In genomic region chr9:114348906-114349482, GRCh38 we compare ENCODE assay signal across 8 cellular contexts. TPM values are rescaled to one million over a fixed set of nuclear protein-coding genes. Genes with fewer than 3 reads are reported as not detected.
A peak's percentile ranks its signal among the peaks of the same experiment; 100 is the strongest.
DNase-seq lines count a peak whose midpoint lies in the region; ATAC-seq and TF ChIP-seq lines count a peak whose summit lies in the region.

No MANE protein-coding gene starts in this region.

- no peaks in the 10 kb centered on the region for H3K27me3 ChIP-seq in CD8-positive, alpha-beta memory T cell (ENCODE audit: insufficient read depth, low read length, poor library complexity, severe bottlenecking)

- H3K9me3 ChIP-seq in CD8-positive, alpha-beta memory T cell (ENCODE audit: low read length): no peaks in the 10 kb centered on the region

- H3K27ac Mint-ChIP-seq in CD8-positive, alpha-beta memory T cell: peak overlapping the region; percentile 82 to 97 (median 92)
- H3K27ac Mint-ChIP-seq in activated naive CD8-positive, alpha-beta T cell treated with anti-CD3 and anti-CD28 coated beads, Interleukin-2, amount 10 ng/mL, durations not matched to agents 7 days and 5 days: peak overlapping the region; percentile 95

- ATAC-seq in GM19467 (IDR thresholded peaks at IDR 0.05; ENCODE audit: unreplicated experiment): peak; percentile 88
- ATAC-seq in HG03521 (IDR thresholded peaks at IDR 0.05; ENCODE audit: unreplicated experiment): peak; percentile 73
- peak; percentile 95 for ATAC-seq in SK-N-SH treated with all-trans-retinoic acid at 6 μM for 48 hours
- peak; percentile 77 for ATAC-seq in activated naive CD8-positive, alpha-beta T cell treated with anti-CD3 and anti-CD28 coated beads, Interleukin-2, amount 10 ng/mL, durations not matched to agents 7 days and 5 days (ENCODE audit: low read depth)

- peaks cover 41% of the 10 kb centered on the region for H3K4me1 ChIP-seq in CD8-positive, alpha-beta memory T cell (ENCODE audit: insufficient read depth, low read length)

- H3K36me3 ChIP-seq in CD8-positive, alpha-beta memory T cell (ENCODE audit: insufficient read depth, low read length): peaks cover 79% of the 10 kb centered on the region

- peaks cover 0 to 2% of the 10 kb centered on the region in 2 donors for H3K27me3 Mint-ChIP-seq in CD8-positive, alpha-beta memory T cell
- H3K27me3 Mint-ChIP-seq in activated naive CD8-positive, alpha-beta T cell treated with anti-CD3 and anti-CD28 coated beads, Interleukin-2, amount 10 ng/mL, durations not matched to agents 7 days and 5 days: no peaks in the 10 kb centered on the region

- no peak overlapping the region for H3K4me3 ChIP-seq in CD8-positive, alpha-beta memory T cell (ENCODE audit: low read length)

- no peaks in the 10 kb centered on the region for H3K9me3 Mint-ChIP-seq in CD8-positive, alpha-beta memory T cell
- H3K9me3 Mint-ChIP-seq in activated naive CD8-positive, alpha-beta T cell treated with anti-CD3 and anti-CD28 coated beads, Interleukin-2, amount 10 ng/mL, durations not matched to agents 7 days and 5 days: no peaks in the 10 kb centered on the region

- H3K36me3 Mint-ChIP-seq in CD8-positive, alpha-beta memory T cell: peaks cover 23 to 92% (median 23%) of the 10 kb centered on the region in 3 donors
- peaks cover 53% of the 10 kb centered on the region for H3K36me3 Mint-ChIP-seq in activated naive CD8-positive, alpha-beta T cell treated with anti-CD3 and anti-CD28 coated beads, Interleukin-2, amount 10 ng/mL, durations not matched to agents 7 days and 5 days

- H3K4me3 Mint-ChIP-seq in CD8-positive, alpha-beta memory T cell: peak overlapping the region in 3 of 7 donors; percentile 32 to 61 (median 59)
- peak overlapping the region; percentile 62 for H3K4me3 Mint-ChIP-seq in activated naive CD8-positive, alpha-beta T cell treated with anti-CD3 and anti-CD28 coated beads, Interleukin-2, amount 10 ng/mL, durations not matched to agents 7 days and 5 days

- H3K27ac ChIP-seq in CD8-positive, alpha-beta memory T cell (ENCODE audit: low read depth, low read length): peak overlapping the region; percentile 33

- POLR2A ChIA-PET in CD8-positive, alpha-beta memory T cell (lab: Charles Lee): no interaction called here
- POLR2A ChIA-PET in activated naive CD8-positive, alpha-beta T cell treated with anti-CD3 and anti-CD28 coated beads, Interleukin-2, amount 10 ng/mL, durations not matched to agents 7 days and 5 days (lab: Charles Lee): interaction anchor here (0.6 to 10.2 kb wide), 9 partner anchors 10 to 255 kb away, joined by 3 to 137 read pairs (median 4); partner anchors contain the start of gene AKNA

- CTCF ChIA-PET in CD8-positive, alpha-beta memory T cell (lab: Charles Lee): interaction anchor here (1.3 kb wide), 1 partner anchor 41 kb away, joined by 3 read pairs; no protein-coding TSS in a partner anchor

- H3K4me1 Mint-ChIP-seq in CD8-positive, alpha-beta memory T cell: peaks cover 44 to 76% (median 48%) of the 10 kb centered on the region in 3 donors
- peaks cover 51% of the 10 kb centered on the region for H3K4me1 Mint-ChIP-seq in activated naive CD8-positive, alpha-beta T cell treated with anti-CD3 and anti-CD28 coated beads, Interleukin-2, amount 10 ng/mL, durations not matched to agents 7 days and 5 days

- DNase-seq in CD8-positive, alpha-beta memory T cell: peak; percentile 44 to 72 (median 60)
- peak; percentile 65 for DNase-seq in activated naive CD8-positive, alpha-beta T cell treated with anti-CD3 and anti-CD28 coated beads, Interleukin-2, amount 10 ng/mL, durations not matched to agents 7 days and 5 days
- DNase-seq in hypothalamus (lab: John Stamatoyannopoulos, UW): peak in 30 of 51 donors; percentile 4 to 83 (median 44)
- DNase-seq in stimulated activated CD4-positive, alpha-beta T cell treated with anti-CD3 and anti-CD28 coated beads, Interleukin-12 subunit alpha, Interleukin-12 subunit beta, amount 100 ng/mL, for 24 hours (ENCODE audit: low read depth in 2 of 2): peak; percentile 74 to 87
- DNase-seq in DMS114 treated with DMSO at 0.1 percent for 48 hours (lab: John Stamatoyannopoulos, UW; ENCODE audit: unreplicated experiment): no peak

TF ChIP-seq in SK-N-SH treated with all-trans-retinoic acid at 6 μM for 48 hours, 23 proteins besides CTCF, POLR2A, EP300 and RAD21:
- no peak for TF ChIP-seq TCF4 (CRISPR knock-in tag; IDR thresholded peaks at IDR 0.05; ENCODE audit: borderline replicate concordance)
- TF ChIP-seq ISL1 (CRISPR knock-in tag; IDR thresholded peaks at IDR 0.05): peak; percentile 80

RNA-seq across cellular contexts. Expression of gene ORM2, which starts 19.3 kb away (rescaled TPM):
- total RNA-seq in CD8-positive, alpha-beta memory T cell: not detected
- polyA plus RNA-seq in CD8-positive, alpha-beta memory T cell: not detected
- not detected for total RNA-seq in activated naive CD8-positive, alpha-beta T cell treated with anti-CD3 and anti-CD28 coated beads, Interleukin-2, amount 10 ng/mL, durations not matched to agents 7 days and 5 days

RNA-seq across cellular contexts. Expression of gene ORM1, which starts 26.1 kb away (rescaled TPM):
- not detected for total RNA-seq in CD8-positive, alpha-beta memory T cell
- polyA plus RNA-seq in CD8-positive, alpha-beta memory T cell: not detected
- not detected for total RNA-seq in activated naive CD8-positive, alpha-beta T cell treated with anti-CD3 and anti-CD28 coated beads, Interleukin-2, amount 10 ng/mL, durations not matched to agents 7 days and 5 days

RNA-seq across cellular contexts. Expression of gene AKNA, which starts 38.8 kb away (rescaled TPM):
- 100 to 1,000 TPM; 126 TPM for total RNA-seq in CD8-positive, alpha-beta memory T cell
- polyA plus RNA-seq in CD8-positive, alpha-beta memory T cell: 45.6 TPM
- total RNA-seq in activated naive CD8-positive, alpha-beta T cell treated with anti-CD3 and anti-CD28 coated beads, Interleukin-2, amount 10 ng/mL, durations not matched to agents 7 days and 5 days: 100 to 1,000 TPM; 482 to 492 TPM
